18 cellular contexts compared by ENCODE assay signal in the genomic region with DNA sequence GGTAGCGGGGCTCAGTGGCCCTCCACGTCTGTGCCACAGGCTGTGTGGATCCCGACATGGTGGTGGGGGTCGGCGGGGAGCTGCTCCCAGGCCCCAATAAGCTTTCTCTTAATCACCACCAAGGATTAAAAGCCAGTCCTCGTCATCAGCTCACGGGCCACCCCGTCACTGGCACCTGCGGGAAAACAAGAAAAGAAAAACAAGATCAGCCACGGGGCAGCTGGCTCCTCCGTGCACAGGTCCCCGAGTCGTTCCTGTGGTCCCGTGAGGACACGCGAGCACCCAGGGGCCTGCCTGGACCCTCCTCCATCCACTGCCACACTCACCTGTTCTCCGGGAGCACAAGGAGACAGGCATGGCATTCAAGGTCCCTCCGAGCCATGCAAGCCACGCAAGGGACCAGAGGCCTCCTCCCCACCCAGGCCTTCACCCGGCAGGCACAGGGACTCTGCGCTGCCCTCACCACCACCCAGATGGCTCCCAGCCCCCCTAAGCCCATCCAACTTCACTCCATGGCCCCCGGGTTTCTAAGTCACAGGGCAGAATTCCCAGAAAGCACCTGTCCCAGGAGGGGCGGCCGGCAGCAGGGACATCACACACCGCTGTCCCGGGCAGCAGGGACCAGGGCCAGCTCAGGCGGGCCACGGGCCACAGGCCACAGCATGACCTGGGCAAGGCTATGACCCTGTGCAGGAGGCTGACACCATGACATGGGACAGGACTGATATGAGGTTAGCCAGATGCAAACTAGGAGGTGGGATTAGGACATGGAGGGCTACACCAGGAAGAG.
DNase-seq lines count a peak whose midpoint lies in the region; ATAC-seq and TF ChIP-seq lines count a peak whose summit lies in the region.
"Had no signal": no experiment of that assay in that cellular context is flagged by ENCODE, and none has a peak within 500 bp of the region (broad histone marks: within the 10 kb centered on the region; RNA-seq: fewer than 3 reads in every experiment).

No MANE protein-coding gene starts in this region.

- no peaks in the 10 kb centered on the region for H3K27me3 Mint-ChIP-seq in activated naive CD8-positive, alpha-beta T cell treated with anti-CD3 and anti-CD28 coated beads for 36 hours
- H3K27me3 Mint-ChIP-seq in memory B cell: no peaks in the 10 kb centered on the region
- H3K27me3 Mint-ChIP-seq: naive thymus-derived CD4-positive, alpha-beta T cell had no signal

- H4K20me1 ChIP-seq in MM.1S (ENCODE audit: insufficient read depth, low read length): 0 out of 2 replicates have a peak, but pooled peaks cover 3% of the 10 kb centered on the region

- H3K9me3 ChIP-seq in left ventricle myocardium inferior (replicated peaks) (no peaks in the 10 kb centered on the region), MM.1S (replicated peaks; ENCODE audit: insufficient read depth, low read length) (no peaks in the 10 kb centered on the region)

- H3F3A ChIP-seq in MM.1S (ENCODE audit: insufficient read depth, low read length): no peaks in the 10 kb centered on the region

- H3K9me3 Mint-ChIP-seq in activated naive CD8-positive, alpha-beta T cell treated with anti-CD3 and anti-CD28 coated beads for 36 hours: no peaks in the 10 kb centered on the region
- no peaks in the 10 kb centered on the region for H3K9me3 Mint-ChIP-seq in memory B cell
- H3K9me3 Mint-ChIP-seq: naive thymus-derived CD4-positive, alpha-beta T cell had no signal

- H3K9ac ChIP-seq in MM.1S (ENCODE audit: low read length): no peak overlapping the region

- no peak overlapping the region for H3K4me3 Mint-ChIP-seq in activated naive CD8-positive, alpha-beta T cell treated with anti-CD3 and anti-CD28 coated beads for 36 hours
- H3K4me3 Mint-ChIP-seq in memory B cell: peak overlapping the region; percentile 32

- no peak for DNase-seq in left ventricle myocardium inferior
- DNase-seq in cardiac septum (ENCODE audit: low spot score): no peak
- no peak for DNase-seq in activated naive CD8-positive, alpha-beta T cell treated with anti-CD3 and anti-CD28 coated beads for 36 hours
- DNase-seq in memory B cell (ENCODE audit: low spot score in 2 of 2): no peak
- peak in 1 of 49 donors; percentile 76 for DNase-seq in substantia nigra (lab: John Stamatoyannopoulos, UW)
- no peak for DNase-seq in MM.1S
- no peak for DNase-seq in AG08396 (ENCODE audit: low spot score)
- DNase-seq in hippocampal formation (lab: John Stamatoyannopoulos, UW): no peak
- DNase-seq: activated naive CD4-positive, alpha-beta T cell treated with anti-CD3 and anti-CD28 coated beads, Interleukin-2, amount 50 U/mL, for 16 hours; DMS153; naive thymus-derived CD4-positive, alpha-beta T cell; NCI-H1048; NCI-H187 treated with DMSO at 0.1 percent for 48 hours; NCI-H82; OCI-M1; Right ventricle myocardium superior had no signal

- no peak for TF ChIP-seq CTCF in left ventricle myocardium inferior (IDR thresholded peaks at IDR 0.05; ENCODE audit: borderline replicate concordance)
- no peak for TF ChIP-seq CTCF in MM.1S (IDR thresholded peaks at IDR 0.05; ENCODE audit: low read length)

- H3K79me2 ChIP-seq in MM.1S (ENCODE audit: low read length): peaks cover 76% of the 10 kb centered on the region

- H3K27ac Mint-ChIP-seq in activated naive CD8-positive, alpha-beta T cell treated with anti-CD3 and anti-CD28 coated beads for 36 hours: peak overlapping the region; percentile 94
- no peak overlapping the region for H3K27ac Mint-ChIP-seq in memory B cell

- H3K27me3 ChIP-seq in left ventricle myocardium inferior (ENCODE audit: low read depth): no peaks in the 10 kb centered on the region
- no peaks in the 10 kb centered on the region for H3K27me3 ChIP-seq in MM.1S (replicated peaks; ENCODE audit: insufficient read depth, low read length)

- peak overlapping the region; percentile 83 for H3K27ac ChIP-seq in left ventricle myocardium inferior (replicated peaks)
- H3K27ac ChIP-seq in substantia nigra (ENCODE audit: low read depth, low read length, poor library complexity, severe bottlenecking): peak overlapping the region; percentile 92
- no peak overlapping the region for H3K27ac ChIP-seq in MM.1S (ENCODE audit: low read length)
- H3K27ac ChIP-seq: C4-2B had no signal

- H3K4me3 ChIP-seq in left ventricle myocardium inferior: no peak overlapping the region
- no peak overlapping the region for H3K4me3 ChIP-seq in MM.1S (ENCODE audit: low read length)

- peaks cover 100% of the 10 kb centered on the region for H3K4me1 ChIP-seq in left ventricle myocardium inferior
- H3K4me1 ChIP-seq in MM.1S (ENCODE audit: low read length): no peaks in the 10 kb centered on the region

- intact Hi-C loops in left ventricle myocardium inferior (cut with micrococcal nuclease): no loop called here
- intact Hi-C loops in cardiac septum (cut with DNase I): no loop called here

- H2AFZ ChIP-seq in MM.1S (ENCODE audit: low read length): no peak overlapping the region

- ATAC-seq in memory B cell (ENCODE audit: low read depth): no peak
- ATAC-seq: naive thymus-derived CD4-positive, alpha-beta T cell; sciatic nerve had no signal

- H3K36me3 ChIP-seq in left ventricle myocardium inferior (peaks cover 15% of the 10 kb centered on the region), MM.1S (replicated peaks; ENCODE audit: insufficient read depth, low read length) (no peaks in the 10 kb centered on the region)

- peaks cover 19% of the 10 kb centered on the region for H3K36me3 Mint-ChIP-seq in activated naive CD8-positive, alpha-beta T cell treated with anti-CD3 and anti-CD28 coated beads for 36 hours
- H3K36me3 Mint-ChIP-seq in memory B cell: peaks cover 3% of the 10 kb centered on the region

- H3K9me2 ChIP-seq in MM.1S (replicated peaks; ENCODE audit: insufficient read depth, low read length): no peaks in the 10 kb centered on the region

- peaks cover 49% of the 10 kb centered on the region for H3K4me1 Mint-ChIP-seq in activated naive CD8-positive, alpha-beta T cell treated with anti-CD3 and anti-CD28 coated beads for 36 hours
- peaks cover 57% of the 10 kb centered on the region for H3K4me1 Mint-ChIP-seq in memory B cell

- no peak overlapping the region for H3K4me2 ChIP-seq in MM.1S (ENCODE audit: low read depth, low read length)
